Comparison of ENCODE assay signal across 25 cellular contexts in genomic region chr11:68518191-68518590, GRCh38. TPM values are rescaled to one million over a fixed set of nuclear protein-coding genes. Genes with fewer than 3 reads are reported as not detected.
A peak's percentile ranks its signal among the peaks of the same experiment; 100 is the strongest.
DNase-seq lines count a peak whose midpoint lies in the region; ATAC-seq and TF ChIP-seq lines count a peak whose summit lies in the region.
"Had no signal": no experiment of that assay in that cellular context is flagged by ENCODE, and none has a peak within 500 bp of the region (broad histone marks: within the 10 kb centered on the region; RNA-seq: fewer than 3 reads in every experiment).

No MANE protein-coding gene starts in this region.

- H3K4me1 ChIP-seq in CD8-positive, alpha-beta T cell (ENCODE audit: insufficient read depth, low read length): peaks cover 4% of the 10 kb centered on the region

- no peaks in the 10 kb centered on the region for H3K9me3 Mint-ChIP-seq in activated T-cell treated with anti-CD3 and anti-CD28 coated beads, Interleukin-2, amount 50 U/mL, for 24 hours
- H3K9me3 Mint-ChIP-seq in CD8-positive, alpha-beta T cell: no peaks in the 10 kb centered on the region
- H3K9me3 Mint-ChIP-seq in neural crest cell: peaks cover 2% of the 10 kb centered on the region
- H3K9me3 Mint-ChIP-seq in T-helper 2 cell treated with Interferon-gamma antibody and Interleukin-4, amounts not matched to agents 5 μg/mL and 100 μg/mL, for 36 hours: no peaks in the 10 kb centered on the region
- H3K9me3 Mint-ChIP-seq: CD8-positive, alpha-beta memory T cell had no signal

- no peaks in the 10 kb centered on the region for H3K27me3 Mint-ChIP-seq in activated T-cell treated with anti-CD3 and anti-CD28 coated beads, Interleukin-2, amount 50 U/mL, for 24 hours
- H3K27me3 Mint-ChIP-seq in CD8-positive, alpha-beta T cell (ENCODE audit: low read depth): no peaks in the 10 kb centered on the region
- H3K27me3 Mint-ChIP-seq in neural crest cell (ENCODE audit: low read depth): no peaks in the 10 kb centered on the region
- no peaks in the 10 kb centered on the region for H3K27me3 Mint-ChIP-seq in T-helper 2 cell treated with Interferon-gamma antibody and Interleukin-4, amounts not matched to agents 5 μg/mL and 100 μg/mL, for 36 hours (ENCODE audit: low read depth)
- H3K27me3 Mint-ChIP-seq: CD8-positive, alpha-beta memory T cell had no signal

- peaks cover 94% of the 10 kb centered on the region for H3K36me3 Mint-ChIP-seq in activated T-cell treated with anti-CD3 and anti-CD28 coated beads, Interleukin-2, amount 50 U/mL, for 24 hours (ENCODE audit: low read depth)
- H3K36me3 Mint-ChIP-seq in CD8-positive, alpha-beta T cell: peaks cover 86% of the 10 kb centered on the region
- peaks cover 45% of the 10 kb centered on the region for H3K36me3 Mint-ChIP-seq in neural crest cell (ENCODE audit: low read depth)
- H3K36me3 Mint-ChIP-seq in T-helper 2 cell treated with Interferon-gamma antibody and Interleukin-4, amounts not matched to agents 5 μg/mL and 100 μg/mL, for 36 hours (ENCODE audit: low read depth): peaks cover 47% of the 10 kb centered on the region

- H3K27ac ChIP-seq in CD8-positive, alpha-beta T cell (ENCODE audit: low read depth, low read length): no peak overlapping the region
- H3K27ac ChIP-seq: BLaER1 treated with 17β-estradiol and CSF1 and Interleukin-3, amounts not matched to agents 10 nM and 100 nM; HL-60 had no signal

- H3K27me3 ChIP-seq in CD8-positive, alpha-beta T cell (ENCODE audit: insufficient read depth, low read length): no peaks in the 10 kb centered on the region
- H3K27me3 ChIP-seq: BLaER1 treated with 17β-estradiol and CSF1 and Interleukin-3, amounts not matched to agents 10 nM and 100 nM had no signal

- intact Hi-C loops in CD8-positive, alpha-beta T cell (cut with DNase I, micrococcal nuclease): no loop called here

- no peak for ATAC-seq in CD8-positive, alpha-beta T cell
- ATAC-seq in GM19463 (IDR thresholded peaks at IDR 0.05; ENCODE audit: unreplicated experiment): no peak
- ATAC-seq: PC-3, SK-N-SH treated with all-trans-retinoic acid at 6 μM for 48 hours had no signal

- in situ Hi-C loops in SK-MEL-5 (cut with HindIII; ENCODE audit: low pct_unique_long_range_greater_than_20kb, low sequenced_read_pairs): no loop called here

- CTCF ChIA-PET in CD8-positive, alpha-beta T cell (lab: Charles Lee): no interaction called here

- TF ChIP-seq CTCF in CD8-positive, alpha-beta T cell (IDR thresholded peaks at IDR 0.05): no peak
- TF ChIP-seq CTCF in neural crest cell (conservative IDR thresholded peaks at IDR 0.05): no peak

- no peak for DNase-seq in activated T-cell treated with anti-CD3 and anti-CD28 coated beads, Interleukin-2, amount 50 U/mL, for 24 hours
- no peak for DNase-seq in activated T-cell treated with anti-CD3 and anti-CD28 coated beads, Interleukin-2, amount 50 U/mL, for 48 hours
- DNase-seq in CD8-positive, alpha-beta T cell: no peak
- peak; percentile 22 for DNase-seq in SK-MEL-5 (ENCODE audit: low read depth, low spot score)
- no peak for DNase-seq in neural crest cell (ENCODE audit: low read depth, low spot score)
- no peak for DNase-seq in T-helper 2 cell treated with Interferon-gamma antibody and Interleukin-4, amounts not matched to agents 5 μg/mL and 100 μg/mL, for 36 hours (ENCODE audit: low spot score)
- DNase-seq in A172 (ENCODE audit: low spot score): no peak
- DNase-seq: 8988T; Calu3; CD8-positive, alpha-beta memory T cell; DND-41; NCI-H1092 treated with DMSO at 0.1 percent for 48 hours; NCI-H1436; NCI-H187; NCI-H2081 treated with DMSO at 0.1 percent for 48 hours; NCI-H2171; NCI-H345; NCI-H524; NCI-H82; NK-92 treated with Interleukin-12 subunit alpha and Interleukin-12 subunit beta, amount 100 ng/mL, for 24 hours; PC-3 had no signal

- H3K4me1 Mint-ChIP-seq in activated T-cell treated with anti-CD3 and anti-CD28 coated beads, Interleukin-2, amount 50 U/mL, for 24 hours (ENCODE audit: low read depth): peaks cover 65% of the 10 kb centered on the region
- H3K4me1 Mint-ChIP-seq in CD8-positive, alpha-beta T cell (ENCODE audit: low read depth): peaks cover 68% of the 10 kb centered on the region
- H3K4me1 Mint-ChIP-seq in neural crest cell: peaks cover 22% of the 10 kb centered on the region
- H3K4me1 Mint-ChIP-seq in T-helper 2 cell treated with Interferon-gamma antibody and Interleukin-4, amounts not matched to agents 5 μg/mL and 100 μg/mL, for 36 hours (ENCODE audit: low read depth): peaks cover 15% of the 10 kb centered on the region

- no peak overlapping the region for H3K4me3 ChIP-seq in CD8-positive, alpha-beta T cell (ENCODE audit: low read depth, low read length)
- H3K4me3 ChIP-seq: BLaER1 treated with 17β-estradiol and CSF1 and Interleukin-3, amounts not matched to agents 10 nM and 100 nM had no signal

- peaks cover 24% of the 10 kb centered on the region for H3K36me3 ChIP-seq in CD8-positive, alpha-beta T cell (ENCODE audit: insufficient read depth, low read length)

- H3K27ac Mint-ChIP-seq in activated T-cell treated with anti-CD3 and anti-CD28 coated beads, Interleukin-2, amount 50 U/mL, for 24 hours: peak overlapping the region; percentile 63
- H3K27ac Mint-ChIP-seq in CD8-positive, alpha-beta T cell: peak overlapping the region; percentile 62
- peak overlapping the region; percentile 60 for H3K27ac Mint-ChIP-seq in neural crest cell (ENCODE audit: unreplicated experiment)
- no peak overlapping the region for H3K27ac Mint-ChIP-seq in T-helper 2 cell treated with Interferon-gamma antibody and Interleukin-4, amounts not matched to agents 5 μg/mL and 100 μg/mL, for 36 hours

- POLR2A ChIA-PET in CD8-positive, alpha-beta T cell (lab: Charles Lee): interaction anchor here (1.2 kb wide), 1 partner anchor 58 kb away, joined by 3 read pairs; the partner anchor contains the start of gene PPP6R3

- no peak overlapping the region for H3K4me3 Mint-ChIP-seq in activated T-cell treated with anti-CD3 and anti-CD28 coated beads, Interleukin-2, amount 50 U/mL, for 24 hours
- H3K4me3 Mint-ChIP-seq in CD8-positive, alpha-beta T cell: no peak overlapping the region
- H3K4me3 Mint-ChIP-seq in neural crest cell: no peak overlapping the region
- H3K4me3 Mint-ChIP-seq in T-helper 2 cell treated with Interferon-gamma antibody and Interleukin-4, amounts not matched to agents 5 μg/mL and 100 μg/mL, for 36 hours: no peak overlapping the region
- H3K4me3 Mint-ChIP-seq: CD8-positive, alpha-beta memory T cell had no signal

- H3K9me3 ChIP-seq in CD8-positive, alpha-beta T cell (ENCODE audit: low read length): no peaks in the 10 kb centered on the region

RNA-seq across cellular contexts. Expression of gene PPP6R3, which starts 57.6 kb away (rescaled TPM):
- 100 to 1,000 TPM; 113 to 114 TPM for total RNA-seq in CD8-positive, alpha-beta T cell
- total RNA-seq in SK-MEL-5 (2014; rRNA removed; shearing (Covaris generic)): 90.0 and 101 TPM in 2 replicates
- polyA plus RNA-seq in SK-MEL-5 (2015; cell fraction: cytosol; rRNA removed): 32.7 and 55.6 TPM in 2 replicates
- 110 and 138 TPM in 2 replicates for polyA plus RNA-seq in SK-MEL-5 (2015; cell fraction: nucleus; rRNA removed)
- total RNA-seq in neural crest cell: 108 and 111 TPM in 2 replicates
- total RNA-seq in A172 (2014; rRNA removed; shearing (Covaris generic)): 94.1 and 116 TPM in 2 replicates
